1 cellular context compared by ENCODE assay signal in genomic region chr12:6324936-6325750, GRCh38.
TF ChIP-seq lines count a peak whose summit lies in the region.

No MANE protein-coding gene starts in this region.

TF ChIP-seq in IMR-90, 13 proteins besides CTCF, POLR2A, EP300 and RAD21:
- TF ChIP-seq USF2 (IDR thresholded peaks at IDR 0.05; ENCODE audit: low read depth, low read length) (no peak), BHLHE40 (IDR thresholded peaks at IDR 0.05; ENCODE audit: low read depth, low read length) (no peak), FOS (IDR thresholded peaks at IDR 0.05; ENCODE audit: low read depth, low read length) (no peak), CEBPB (IDR thresholded peaks at IDR 0.05; ENCODE audit: low read depth, low read length) (no peak)
